ENCODE assay signal across 18 cellular contexts in genomic region chr2:86031151-86031550, GRCh38.
A peak's percentile ranks its signal among the peaks of the same experiment; 100 is the strongest.
DNase-seq lines count a peak whose midpoint lies in the region; ATAC-seq and TF ChIP-seq lines count a peak whose summit lies in the region.
"Had no signal": no experiment of that assay in that cellular context is flagged by ENCODE, and none has a peak within 500 bp of the region (broad histone marks: within the 10 kb centered on the region; RNA-seq: fewer than 3 reads in every experiment).

No MANE protein-coding gene starts in this region.

- POLR2A ChIA-PET in SK-N-SH (lab: Yijun Ruan, JAX) = no interaction called here

- no peaks in the 10 kb centered on the region for H3K27me3 ChIP-seq in thyroid gland
- no peaks in the 10 kb centered on the region for H3K27me3 ChIP-seq in SK-N-SH (ENCODE audit: insufficient read depth)
- H3K27me3 ChIP-seq: BLaER1 had no signal

- H3K9me3 Mint-ChIP-seq in chondrocyte (ENCODE audit: low read depth) = no peaks in the 10 kb centered on the region
- H3K9me3 Mint-ChIP-seq in nephron progenitor cell = no peaks in the 10 kb centered on the region
- H3K9me3 Mint-ChIP-seq in effector memory CD8-positive, alpha-beta T cell = no peaks in the 10 kb centered on the region

- TF ChIP-seq EP300 in SK-N-SH (IDR thresholded peaks at IDR 0.05; ENCODE audit: borderline replicate concordance in 1 of 2, low read depth in 1 of 2, low read length in 1 of 2) = no peak

- H3K79me2 ChIP-seq in SK-N-SH (ENCODE audit: insufficient read depth) = no peaks in the 10 kb centered on the region

- H3K9ac ChIP-seq in SK-N-SH = no peak overlapping the region
- H3K9ac ChIP-seq: BLaER1, KMS-11 had no signal

- no peaks in the 10 kb centered on the region for H4K20me1 ChIP-seq in SK-N-SH (ENCODE audit: insufficient read depth)
- H4K20me1 ChIP-seq: BLaER1 had no signal

- H2AFZ ChIP-seq in SK-N-SH (ENCODE audit: low read depth) = no peak overlapping the region

- DNase-seq in Right ventricle myocardium superior = peak; percentile 33
- DNase-seq in Right ventricle myocardium inferior (ENCODE audit: missing footprints) = no peak
- DNase-seq in chondrocyte (ENCODE audit: low spot score) = peak; percentile 70
- DNase-seq in nephron progenitor cell = no peak
- no peak for DNase-seq in thyroid gland
- DNase-seq in SK-N-SH = no peak
- DNase-seq in effector memory CD8-positive, alpha-beta T cell = no peak
- DNase-seq: DMS79 treated with DMSO at 0.1 percent for 48 hours, MV-4-11, NCI-H1417, NCI-H187 treated with DMSO at 0.1 percent for 48 hours, NCI-H2227 treated with DMSO at 0.1 percent for 48 hours, NCI-H510A treated with DMSO at 0.1 percent for 48 hours, NCI-H774, OCI-M1, SHP77 treated with DMSO at 0.1 percent for 48 hours had no signal

- H3K27me3 Mint-ChIP-seq in chondrocyte (ENCODE audit: low read depth) (no peaks in the 10 kb centered on the region), nephron progenitor cell (ENCODE audit: low read depth, poor library complexity) (peaks cover 6% of the 10 kb centered on the region)
- H3K27me3 Mint-ChIP-seq in effector memory CD8-positive, alpha-beta T cell = no peaks in the 10 kb centered on the region

- H3K36me3 ChIP-seq in thyroid gland (peaks cover 27 to 31% of the 10 kb centered on the region in 2 donors), SK-N-SH (replicated peaks in 1 of 2; ENCODE audit: control insufficient read depth in 1 of 2, insufficient read depth in 2 of 2, low read length in 1 of 2) (peaks cover 6 to 82% of the 10 kb centered on the region in 2 experiments)

- WGBS in thyroid gland, 2 donors = 97 to 99% methylated on average over 6 to 8 of the region's 14 CpGs
- 99% methylated on average over 6 of the region's 14 CpGs for WGBS in SK-N-SH (ENCODE audit: low lambda C conversion rate)

- H3K4me1 Mint-ChIP-seq in chondrocyte (ENCODE audit: low read depth) (peaks cover 22% of the 10 kb centered on the region), nephron progenitor cell (peaks cover 6% of the 10 kb centered on the region)
- H3K4me1 Mint-ChIP-seq in effector memory CD8-positive, alpha-beta T cell (ENCODE audit: low read depth in 2 of 2) = peaks cover 15 to 18% of the 10 kb centered on the region in 2 donors

- no peak overlapping the region for H3K4me2 ChIP-seq in SK-N-SH
- H3K4me2 ChIP-seq: BLaER1, KMS-11 had no signal

- CTCF ChIA-PET in SK-N-SH (lab: Yijun Ruan, JAX) = interaction anchor here (1.0 to 1.2 kb wide), 2 partner anchors 49 to 203 kb away, joined by 3 read pairs; no protein-coding TSS in a partner anchor

- H3K9me2 ChIP-seq in SK-N-SH = no peaks in the 10 kb centered on the region

- no peak for TF ChIP-seq POLR2A in thyroid gland (IDR thresholded peaks at IDR 0.05)

- H3K4me3 ChIP-seq in thyroid gland (replicated peaks in 1 of 3) = no peak overlapping the region
- no peak overlapping the region for H3K4me3 ChIP-seq in SK-N-SH (ENCODE audit: low read depth in 2 of 2, low read length in 1 of 2)
- H3K4me3 ChIP-seq: BLaER1 had no signal

- H3K27ac ChIP-seq in thyroid gland (peak overlapping the region in 2 of 3 donors; percentile 90 to 91), SK-N-SH (ENCODE audit: low read depth in 2 of 2, low read length in 1 of 2) (no peak overlapping the region)
- H3K27ac ChIP-seq: KMS-11 had no signal

- no peak for TF ChIP-seq CTCF in chondrocyte (IDR thresholded peaks at IDR 0.05)
- no peak for TF ChIP-seq CTCF in nephron progenitor cell (IDR thresholded peaks at IDR 0.05)
- TF ChIP-seq CTCF in thyroid gland (IDR thresholded peaks at IDR 0.05) = no peak
- no peak for TF ChIP-seq CTCF in SK-N-SH (IDR thresholded peaks at IDR 0.05)

- H3K27ac Mint-ChIP-seq in chondrocyte (ENCODE audit: unreplicated experiment) (no peak overlapping the region), nephron progenitor cell (peak overlapping the region; percentile 20)
- peak overlapping the region in 1 of 2 donors; percentile 17 for H3K27ac Mint-ChIP-seq in effector memory CD8-positive, alpha-beta T cell

- intact Hi-C loops in Right ventricle myocardium superior (cut with DNase I) (no loop called here), Right ventricle myocardium inferior (cut with DNase I) (no loop called here), thyroid gland (cut with DNase I) (no loop called here)

- no peaks in the 10 kb centered on the region for H3K9me3 ChIP-seq in thyroid gland
- H3K9me3 ChIP-seq in SK-N-SH = no peaks in the 10 kb centered on the region
- H3K9me3 ChIP-seq: BLaER1 had no signal

- H3F3A ChIP-seq in SK-N-SH (replicated peaks; ENCODE audit: insufficient read depth) = no peaks in the 10 kb centered on the region

- no peak overlapping the region for H3K4me3 Mint-ChIP-seq in chondrocyte (ENCODE audit: unreplicated experiment)
- H3K4me3 Mint-ChIP-seq in nephron progenitor cell = no peak overlapping the region
- no peak overlapping the region for H3K4me3 Mint-ChIP-seq in effector memory CD8-positive, alpha-beta T cell

- H3K36me3 Mint-ChIP-seq in chondrocyte (ENCODE audit: low read depth) (peaks cover 60% of the 10 kb centered on the region), nephron progenitor cell (ENCODE audit: low read depth) (peaks cover 82% of the 10 kb centered on the region)
- peaks cover 52% of the 10 kb centered on the region for H3K36me3 Mint-ChIP-seq in effector memory CD8-positive, alpha-beta T cell (ENCODE audit: insufficient read depth)

- H3K4me1 ChIP-seq in thyroid gland = peaks cover 34 to 59% of the 10 kb centered on the region in 2 donors
- peaks cover under 1 to 11% of the 10 kb centered on the region in 2 experiments; a peak in 2 of 4 replicates for H3K4me1 ChIP-seq in SK-N-SH (ENCODE audit: control insufficient read depth in 1 of 2, insufficient read depth in 2 of 2, low read depth in 1 of 2, low read length in 1 of 2)

- ATAC-seq in Right ventricle myocardium superior (ENCODE audit: poor library complexity) (no peak), Right ventricle myocardium inferior (no peak)
- ATAC-seq in effector memory CD8-positive, alpha-beta T cell (replicated peaks) = no peak

- TF ChIP-seq RAD21 in SK-N-SH (IDR thresholded peaks at IDR 0.05; ENCODE audit: low read length) = no peak

TF ChIP-seq in SK-N-SH, 30 proteins besides CTCF, POLR2A, EP300 and RAD21 (continues in another document):
- TF ChIP-seq CHD2 (IDR thresholded peaks at IDR 0.05; ENCODE audit: low read length, partially characterized antibody) (no peak), FOXJ3 (CRISPR knock-in tag; IDR thresholded peaks at IDR 0.05) (no peak), GATA2 (CRISPR knock-in tag; IDR thresholded peaks at IDR 0.05) (no peak), NRF1 (IDR thresholded peaks at IDR 0.05; ENCODE audit: low read depth, low read length) (no peak), MEF2A (IDR thresholded peaks at IDR 0.05; ENCODE audit: borderline replicate concordance, low read depth) (no peak), FOXM1 (IDR thresholded peaks at IDR 0.05; ENCODE audit: low read depth) (no peak), SIN3A (IDR thresholded peaks at IDR 0.05; ENCODE audit: borderline replicate concordance, low read depth, low read length) (no peak), USF2 (IDR thresholded peaks at IDR 0.05; ENCODE audit: borderline replicate concordance, low read depth, low read length) (no peak), RFX5 (IDR thresholded peaks at IDR 0.05; ENCODE audit: low read length) (no peak)
- TF ChIP-seq, protein P1, sequence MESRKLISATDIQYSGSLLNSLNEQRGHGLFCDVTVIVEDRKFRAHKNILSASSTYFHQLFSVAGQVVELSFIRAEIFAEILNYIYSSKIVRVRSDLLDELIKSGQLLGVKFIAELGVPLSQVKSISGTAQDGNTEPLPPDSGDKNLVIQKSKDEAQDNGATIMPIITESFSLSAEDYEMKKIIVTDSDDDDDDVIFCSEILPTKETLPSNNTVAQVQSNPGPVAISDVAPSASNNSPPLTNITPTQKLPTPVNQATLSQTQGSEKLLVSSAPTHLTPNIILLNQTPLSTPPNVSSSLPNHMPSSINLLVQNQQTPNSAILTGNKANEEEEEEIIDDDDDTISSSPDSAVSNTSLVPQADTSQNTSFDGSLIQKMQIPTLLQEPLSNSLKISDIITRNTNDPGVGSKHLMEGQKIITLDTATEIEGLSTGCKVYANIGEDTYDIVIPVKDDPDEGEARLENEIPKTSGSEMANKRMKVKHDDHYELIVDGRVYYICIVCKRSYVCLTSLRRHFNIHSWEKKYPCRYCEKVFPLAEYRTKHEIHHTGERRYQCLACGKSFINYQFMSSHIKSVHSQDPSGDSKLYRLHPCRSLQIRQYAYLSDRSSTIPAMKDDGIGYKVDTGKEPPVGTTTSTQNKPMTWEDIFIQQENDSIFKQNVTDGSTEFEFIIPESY (IDR thresholded peaks at IDR 0.05; ENCODE audit: borderline replicate concordance, low read depth) = no peak
- TF ChIP-seq, protein P2, sequence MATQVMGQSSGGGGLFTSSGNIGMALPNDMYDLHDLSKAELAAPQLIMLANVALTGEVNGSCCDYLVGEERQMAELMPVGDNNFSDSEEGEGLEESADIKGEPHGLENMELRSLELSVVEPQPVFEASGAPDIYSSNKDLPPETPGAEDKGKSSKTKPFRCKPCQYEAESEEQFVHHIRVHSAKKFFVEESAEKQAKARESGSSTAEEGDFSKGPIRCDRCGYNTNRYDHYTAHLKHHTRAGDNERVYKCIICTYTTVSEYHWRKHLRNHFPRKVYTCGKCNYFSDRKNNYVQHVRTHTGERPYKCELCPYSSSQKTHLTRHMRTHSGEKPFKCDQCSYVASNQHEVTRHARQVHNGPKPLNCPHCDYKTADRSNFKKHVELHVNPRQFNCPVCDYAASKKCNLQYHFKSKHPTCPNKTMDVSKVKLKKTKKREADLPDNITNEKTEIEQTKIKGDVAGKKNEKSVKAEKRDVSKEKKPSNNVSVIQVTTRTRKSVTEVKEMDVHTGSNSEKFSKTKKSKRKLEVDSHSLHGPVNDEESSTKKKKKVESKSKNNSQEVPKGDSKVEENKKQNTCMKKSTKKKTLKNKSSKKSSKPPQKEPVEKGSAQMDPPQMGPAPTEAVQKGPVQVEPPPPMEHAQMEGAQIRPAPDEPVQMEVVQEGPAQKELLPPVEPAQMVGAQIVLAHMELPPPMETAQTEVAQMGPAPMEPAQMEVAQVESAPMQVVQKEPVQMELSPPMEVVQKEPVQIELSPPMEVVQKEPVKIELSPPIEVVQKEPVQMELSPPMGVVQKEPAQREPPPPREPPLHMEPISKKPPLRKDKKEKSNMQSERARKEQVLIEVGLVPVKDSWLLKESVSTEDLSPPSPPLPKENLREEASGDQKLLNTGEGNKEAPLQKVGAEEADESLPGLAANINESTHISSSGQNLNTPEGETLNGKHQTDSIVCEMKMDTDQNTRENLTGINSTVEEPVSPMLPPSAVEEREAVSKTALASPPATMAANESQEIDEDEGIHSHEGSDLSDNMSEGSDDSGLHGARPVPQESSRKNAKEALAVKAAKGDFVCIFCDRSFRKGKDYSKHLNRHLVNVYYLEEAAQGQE (IDR thresholded peaks at IDR 0.05; ENCODE audit: low read depth, low read length) = no peak

Comparison
In these comparisons a context has a peak if more than half of its experiments do, and no peak if none do; other contexts are left out.
1. DNase-seq: peak in Right ventricle myocardium superior (single experiment) and chondrocyte (single experiment); none in Right ventricle myocardium inferior (single experiment), nephron progenitor cell (single experiment), thyroid gland (0 of 2), SK-N-SH (single experiment) and effector memory CD8-positive, alpha-beta T cell (0 of 3).
2. H3K27ac ChIP-seq: peak in thyroid gland (2 of 3); none in SK-N-SH (0 of 2).